ENCODE assay signal across 10 cellular contexts in the genomic region with DNA sequence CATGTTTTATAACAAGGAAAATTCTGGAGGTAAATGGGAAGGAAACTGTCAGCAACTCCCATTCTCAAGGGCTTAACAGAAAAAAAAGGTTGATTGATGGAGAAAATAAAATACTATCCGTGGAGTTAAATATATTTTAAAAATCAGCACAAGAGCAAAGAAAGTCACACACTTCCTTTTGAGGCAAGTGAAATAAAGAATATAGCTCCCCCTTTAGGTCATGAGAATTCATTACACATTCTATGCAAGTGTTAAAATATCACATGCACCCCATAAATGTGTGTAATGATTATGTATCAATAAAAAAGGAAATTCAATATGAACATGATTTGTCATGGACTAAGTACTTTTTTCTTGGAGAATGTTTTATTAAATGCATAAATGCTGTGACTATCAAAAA.
DNase-seq lines count a peak whose midpoint lies in the region; ATAC-seq, FAIRE-seq and TF ChIP-seq lines count a peak whose summit lies in the region.
"Had no signal": no experiment of that assay in that cellular context is flagged by ENCODE, and none has a peak within 500 bp of the region (broad histone marks: within the 10 kb centered on the region; RNA-seq: fewer than 3 reads in every experiment).

No MANE protein-coding gene starts in this region.

- H3K4me3 ChIP-seq in heart left ventricle (no peak overlapping the region), right atrium auricular region (no peak overlapping the region), Loucy (ENCODE audit: low read length, poor library complexity, severe bottlenecking) (no peak overlapping the region), bronchial epithelial cell (ENCODE audit: low read depth, low read length) (no peak overlapping the region)
- H3K4me3 ChIP-seq: thoracic aorta had no signal

- H3K27ac ChIP-seq in heart left ventricle = no peak overlapping the region
- H3K27ac ChIP-seq in right atrium auricular region = peak overlapping the region in 1 of 2 donors; percentile 48
- H3K27ac ChIP-seq: thoracic aorta had no signal

- H3K27me3 ChIP-seq in heart left ventricle (no peaks in the 10 kb centered on the region), right atrium auricular region (no peaks in the 10 kb centered on the region), Loucy (ENCODE audit: insufficient read depth, low read length, poor library complexity, severe bottlenecking) (no peaks in the 10 kb centered on the region), bronchial epithelial cell (ENCODE audit: control insufficient read depth, insufficient read depth, low read length) (no peaks in the 10 kb centered on the region)

- ATAC-seq in heart left ventricle (no peak), HG03135 (IDR thresholded peaks at IDR 0.05; ENCODE audit: unreplicated experiment) (no peak), Right ventricle myocardium inferior (no peak)

- H3K4me1 Mint-ChIP-seq in type B pancreatic cell (ENCODE audit: unreplicated experiment) = peaks cover 5% of the 10 kb centered on the region

- H3K9me3 Mint-ChIP-seq in type B pancreatic cell = no peaks in the 10 kb centered on the region

- DNase-seq in heart left ventricle (no peak), right atrium auricular region (ENCODE audit: low spot score) (no peak), bronchial epithelial cell (ENCODE audit: low read depth) (peak; percentile 16), type B pancreatic cell (ENCODE audit: extremely low spot score, unreplicated experiment) (no peak), SHP77 treated with DMSO at 0.1 percent for 48 hours (lab: John Stamatoyannopoulos, UW) (no peak), Right ventricle myocardium inferior (ENCODE audit: missing footprints) (no peak)
- DNase-seq: activated naive CD4-positive, alpha-beta T cell had no signal

- no peak for TF ChIP-seq POLR2A in heart left ventricle (IDR thresholded peaks at IDR 0.05)

- no peak overlapping the region for H3K4me3 Mint-ChIP-seq in type B pancreatic cell

- H3K36me3 ChIP-seq in heart left ventricle (no peaks in the 10 kb centered on the region), right atrium auricular region (no peaks in the 10 kb centered on the region), Loucy (ENCODE audit: insufficient read depth, low read length) (no peaks in the 10 kb centered on the region), bronchial epithelial cell (ENCODE audit: control insufficient read depth, insufficient read depth, low read length) (no peaks in the 10 kb centered on the region)
- H3K36me3 ChIP-seq: thoracic aorta had no signal

- FAIRE-seq in bronchial epithelial cell (lab: Jason Lieb, UNC) = no peak

- 44 to 59% (median 48%) methylated on average over 1 of the region's 1 CpG for WGBS in heart left ventricle, 4 donors

- H3K79me2 ChIP-seq in Loucy (ENCODE audit: insufficient read depth, low read length) = no peaks in the 10 kb centered on the region

- H3K4me1 ChIP-seq in heart left ventricle (peaks cover 0 to 3% (median 0%) of the 10 kb centered on the region in 12 donors), right atrium auricular region (no peaks in the 10 kb centered on the region), Loucy (ENCODE audit: insufficient read depth, low read length, poor library complexity, severe bottlenecking) (no peaks in the 10 kb centered on the region)

- no peaks in the 10 kb centered on the region for H3K36me3 Mint-ChIP-seq in type B pancreatic cell

- H4K20me1 ChIP-seq in Loucy (ENCODE audit: insufficient read depth, low read length, poor library complexity, severe bottlenecking) = no peaks in the 10 kb centered on the region

- H3K27ac Mint-ChIP-seq in type B pancreatic cell = no peak overlapping the region

- no peaks in the 10 kb centered on the region for H3K27me3 Mint-ChIP-seq in type B pancreatic cell

- no peaks in the 10 kb centered on the region for H3K9me2 ChIP-seq in Loucy (replicated peaks; ENCODE audit: low read depth, low read length)

- H2AFZ ChIP-seq in Loucy (ENCODE audit: low read length) = peak overlapping the region; percentile 75

- H3K9me3 ChIP-seq in heart left ventricle (peaks cover 0 to 10% (median 0%) of the 10 kb centered on the region in 12 donors), right atrium auricular region (peaks cover 0 to 3% of the 10 kb centered on the region in 2 donors), Loucy (ENCODE audit: insufficient read depth, low read depth, low read length) (no peaks in the 10 kb centered on the region)
- H3K9me3 ChIP-seq: thoracic aorta had no signal

- intact Hi-C loops in heart left ventricle (cut with DNase I) (loop anchor here in 2 of 10 donors (5.0 to 10.0 kb wide), 2 partner anchors 438 to 441 kb away; no protein-coding TSS in a partner anchor), Right ventricle myocardium inferior (cut with DNase I) (no loop called here)

- TF ChIP-seq CTCF in heart left ventricle (IDR thresholded peaks at IDR 0.05) (peak in 8 of 12 donors; percentile 13 to 43 (median 30)), right atrium auricular region (IDR thresholded peaks at IDR 0.05) (peak in 1 of 2 donors; percentile 41), Loucy (conservative IDR thresholded peaks at IDR 0.05; ENCODE audit: low read length) (peak; percentile 80), bronchial epithelial cell (IDR thresholded peaks at IDR 0.05; ENCODE audit: insufficient read depth, low read length, severe bottlenecking) (peak; percentile 33), type B pancreatic cell (conservative IDR thresholded peaks at IDR 0.05) (peak; percentile 68)

- no peak overlapping the region for H3K4me2 ChIP-seq in Loucy (ENCODE audit: low read depth, low read length, poor library complexity, severe bottlenecking)

- no peak overlapping the region for H3K9ac ChIP-seq in Loucy (ENCODE audit: low read depth, low read length, poor library complexity, severe bottlenecking)

- no peaks in the 10 kb centered on the region for H3F3A ChIP-seq in Loucy (ENCODE audit: low read depth)
